ENCODE assay signal across 8 cellular contexts in genomic region chr16:29273298-29273907, GRCh38.
DNase-seq lines count a peak whose midpoint lies in the region; ATAC-seq and TF ChIP-seq lines count a peak whose summit lies in the region.
"Not testable (repeated sequence)": the region's sequence is repeated elsewhere in the genome, so short reads cannot be mapped to it uniquely, and the experiment has no call there.

No MANE protein-coding gene starts in this region.

- not testable (repeated sequence) for TF ChIP-seq CTCF in HEK293 (tag by site-specific recombination; IDR thresholded peaks at IDR 0.05); PC-3 (conservative IDR thresholded peaks at IDR 0.05; ENCODE audit: low read depth, low read length); MCF 10A (IDR thresholded peaks at IDR 0.05; ENCODE audit: unreplicated experiment); left ventricle myocardium inferior (IDR thresholded peaks at IDR 0.05; ENCODE audit: borderline replicate concordance); natural killer cell (IDR thresholded peaks at IDR 0.05)

- H3K9ac ChIP-seq in PC-3 (ENCODE audit: low read length), result peak overlapping the region; percentile 90

- H3K27me3 Mint-ChIP-seq in activated CD8-positive, alpha-beta memory T cell treated with anti-CD3 and anti-CD28 coated beads, Interleukin-2, amount 10 ng/mL, durations not matched to agents 7 days and 5 days; natural killer cell (ENCODE audit: low read depth in 2 of 2): not testable (repeated sequence)
- peaks cover 13% of the 10 kb centered on the region for H3K27me3 Mint-ChIP-seq in MCF 10A (ENCODE audit: insufficient read depth, unreplicated experiment)

- H3K4me1 ChIP-seq in ACC112 (ENCODE audit: control insufficient read depth, insufficient read depth, low read length, unreplicated experiment), result peaks cover 35% of the 10 kb centered on the region
- not testable (repeated sequence) for H3K4me1 ChIP-seq in HEK293 (ENCODE audit: control insufficient read depth, insufficient read depth, low read length)
- H3K4me1 ChIP-seq in PC-3 (ENCODE audit: insufficient read depth, low read length), result peaks cover 22% of the 10 kb centered on the region
- peaks cover 20% of the 10 kb centered on the region for H3K4me1 ChIP-seq in left ventricle myocardium inferior

- CTCF ChIA-PET in HEK293 (lab: Yijun Ruan, JAX); PC-3 (lab: Charles Lee); activated CD8-positive, alpha-beta memory T cell treated with anti-CD3 and anti-CD28 coated beads, Interleukin-2, amount 10 ng/mL, durations not matched to agents 7 days and 5 days (lab: Charles Lee); MCF 10A (lab: Yijun Ruan, JAX): not testable (repeated sequence)

- not testable (repeated sequence) for H3K27me3 ChIP-seq in ACC112 (ENCODE audit: insufficient read depth, low read length); PC-3 (ENCODE audit: low read length); left ventricle myocardium inferior (ENCODE audit: low read depth)

- POLR2A ChIA-PET in HEK293 (lab: Yijun Ruan, JAX); PC-3 (lab: Charles Lee; ENCODE audit: unreplicated experiment); MCF 10A (lab: Yijun Ruan, JAX): not testable (repeated sequence)

- DNase-seq in PC-3 (peak; percentile 46), MCF 10A (ENCODE audit: unreplicated experiment) (peak; percentile 61), stromal cell of bone marrow (ENCODE audit: low read depth) (peak; percentile 45)
- DNase-seq in activated CD8-positive, alpha-beta memory T cell treated with anti-CD3 and anti-CD28 coated beads, Interleukin-2, amount 10 ng/mL, durations not matched to agents 7 days and 5 days; left ventricle myocardium inferior; natural killer cell: not testable (repeated sequence)

- not testable (repeated sequence) for H3K36me3 Mint-ChIP-seq in activated CD8-positive, alpha-beta memory T cell treated with anti-CD3 and anti-CD28 coated beads, Interleukin-2, amount 10 ng/mL, durations not matched to agents 7 days and 5 days; MCF 10A (ENCODE audit: insufficient read depth, unreplicated experiment); natural killer cell

- H3K27ac ChIP-seq in ACC112 (ENCODE audit: low read depth, low read length) (peak overlapping the region; percentile 98; the same call in 1 of the 2 replicates), PC-3 (ENCODE audit: low read length) (peak overlapping the region; percentile 99), left ventricle myocardium inferior (replicated peaks) (peak overlapping the region; percentile 33)
- not testable (repeated sequence) for H3K27ac ChIP-seq in HEK293 (ENCODE audit: extremely low read depth, low read depth, low read length)

- H3K27ac Mint-ChIP-seq in activated CD8-positive, alpha-beta memory T cell treated with anti-CD3 and anti-CD28 coated beads, Interleukin-2, amount 10 ng/mL, durations not matched to agents 7 days and 5 days; MCF 10A (ENCODE audit: low read depth, unreplicated experiment); natural killer cell: not testable (repeated sequence)

- not testable (repeated sequence) for H3K4me2 ChIP-seq in PC-3 (ENCODE audit: low read length)

- not testable (repeated sequence) for ATAC-seq in PC-3
- ATAC-seq in activated CD8-positive, alpha-beta memory T cell treated with anti-CD3 and anti-CD28 coated beads, Interleukin-2, amount 10 ng/mL, durations not matched to agents 7 days and 5 days, result peak; percentile 27
- peak in 2 of 3 donors; percentile 5 to 65 for ATAC-seq in natural killer cell

- not testable (repeated sequence) for H3K9me3 Mint-ChIP-seq in activated CD8-positive, alpha-beta memory T cell treated with anti-CD3 and anti-CD28 coated beads, Interleukin-2, amount 10 ng/mL, durations not matched to agents 7 days and 5 days (ENCODE audit: low read depth); MCF 10A (ENCODE audit: unreplicated experiment); natural killer cell

- H3K9me2 ChIP-seq in PC-3 (replicated peaks; ENCODE audit: low read length), result not testable (repeated sequence)

- intact Hi-C loops in PC-3 (cut with micrococcal nuclease); MCF 10A (cut with micrococcal nuclease); left ventricle myocardium inferior (cut with micrococcal nuclease); natural killer cell (cut with micrococcal nuclease): not testable (repeated sequence)

- not testable (repeated sequence) for H3K4me3 Mint-ChIP-seq in activated CD8-positive, alpha-beta memory T cell treated with anti-CD3 and anti-CD28 coated beads, Interleukin-2, amount 10 ng/mL, durations not matched to agents 7 days and 5 days; MCF 10A (ENCODE audit: unreplicated experiment); natural killer cell

- not testable (repeated sequence) for BruUV-seq in PC-3 (replicated peaks; lab: Mats Ljungman, UMichigan); MCF 10A (replicated peaks; lab: Mats Ljungman, UMichigan)

- not testable (repeated sequence) for H3K36me3 ChIP-seq in ACC112 (ENCODE audit: insufficient read depth, low read length); HEK293 (ENCODE audit: control insufficient read depth in 2 of 2, insufficient read depth in 1 of 2, low read length in 2 of 2); PC-3 (ENCODE audit: low read depth, low read length); left ventricle myocardium inferior

- not testable (repeated sequence) for H3F3A ChIP-seq in PC-3 (ENCODE audit: low read length, unreplicated experiment)

- H3K9me3 ChIP-seq in HEK293 (ENCODE audit: control insufficient read depth, insufficient read depth, low read depth, low read length); PC-3 (ENCODE audit: low read length); left ventricle myocardium inferior (replicated peaks): not testable (repeated sequence)

- H3K4me3 ChIP-seq in ACC112 (ENCODE audit: low read depth, low read length); HEK293 (ENCODE audit: low read depth, low read length); PC-3 (ENCODE audit: low read length); left ventricle myocardium inferior: not testable (repeated sequence)

- H3K4me1 Mint-ChIP-seq in activated CD8-positive, alpha-beta memory T cell treated with anti-CD3 and anti-CD28 coated beads, Interleukin-2, amount 10 ng/mL, durations not matched to agents 7 days and 5 days, result not testable (repeated sequence)
- H3K4me1 Mint-ChIP-seq in MCF 10A (ENCODE audit: insufficient read depth, unreplicated experiment), result peaks cover 13% of the 10 kb centered on the region
- peaks cover 0 to 17% of the 10 kb centered on the region in 2 donors for H3K4me1 Mint-ChIP-seq in natural killer cell

- not testable (repeated sequence) for H3K79me2 ChIP-seq in ACC112 (ENCODE audit: control insufficient read depth, insufficient read depth, low read length, unreplicated experiment); PC-3 (ENCODE audit: low read length)

- not testable (repeated sequence) for H4K20me1 ChIP-seq in PC-3 (ENCODE audit: low read length)

- not testable (repeated sequence) for H2AFZ ChIP-seq in ACC112 (ENCODE audit: low read length, unreplicated experiment); PC-3 (ENCODE audit: low read length)

TF ChIP-seq in HEK293, 187 proteins besides CTCF, POLR2A, EP300 and RAD21:
- TF ChIP-seq ZNF366 (tag by site-specific recombination; conservative IDR thresholded peaks at IDR 0.05) (peak; percentile 61), INSM2 (tag by site-specific recombination; IDR thresholded peaks at IDR 0.05) (0 out of 2 replicates have a peak, but pooled peaks have one; percentile 12), KLF8 (tag by site-specific recombination; IDR thresholded peaks at IDR 0.05) (peak; percentile 24; the same call in 1 of the 2 replicates), ZNF24 (tag by site-specific recombination; IDR thresholded peaks at IDR 0.05) (peak; percentile 71), RBAK (tag by site-specific recombination; IDR thresholded peaks at IDR 0.05) (0 out of 2 replicates have a peak, but pooled peaks have one; percentile 9), PRDM1 (tag by site-specific recombination; IDR thresholded peaks at IDR 0.05) (peak; percentile 53)
